19 cellular contexts compared by ENCODE assay signal in the genomic region with DNA sequence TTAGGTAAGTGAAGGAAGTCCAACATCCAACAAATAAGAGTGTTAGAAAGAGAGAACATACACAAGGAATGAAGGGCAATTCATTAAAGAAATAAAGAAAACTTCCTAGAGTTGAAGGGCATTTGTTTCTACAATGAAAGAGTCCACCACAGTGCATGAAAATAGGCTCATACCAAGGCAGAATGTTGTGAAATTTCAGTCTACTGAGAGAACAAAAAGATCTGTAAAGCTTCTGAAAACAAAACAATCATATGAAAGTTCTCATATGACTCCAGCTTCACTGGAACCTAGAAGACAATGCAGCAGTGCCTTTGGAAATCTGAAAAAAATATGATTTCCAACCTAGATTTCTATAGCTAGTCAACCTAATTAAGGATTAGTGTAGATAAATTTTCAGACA. TPM values are rescaled to one million over a fixed set of nuclear protein-coding genes. Genes with fewer than 3 reads are reported as not detected.
DNase-seq lines count a peak whose midpoint lies in the region; ATAC-seq and TF ChIP-seq lines count a peak whose summit lies in the region.
"Had no signal": no experiment of that assay in that cellular context is flagged by ENCODE, and none has a peak within 500 bp of the region (broad histone marks: within the 10 kb centered on the region; RNA-seq: fewer than 3 reads in every experiment).

No MANE protein-coding gene starts in this region.

- H2AFZ ChIP-seq in MM.1S (ENCODE audit: low read length), result no peak overlapping the region

- no peaks in the 10 kb centered on the region for H4K20me1 ChIP-seq in MM.1S (ENCODE audit: insufficient read depth, low read length)

- H3K27ac ChIP-seq in MM.1S (ENCODE audit: low read length), result peak overlapping the region; percentile 11; the same call in 1 of the 2 replicates

- H3K4me3 Mint-ChIP-seq in T-helper 17 cell, result no peak overlapping the region
- no peak overlapping the region for H3K4me3 Mint-ChIP-seq in glutamatergic neuron (ENCODE audit: unreplicated experiment)
- no peak overlapping the region for H3K4me3 Mint-ChIP-seq in stimulated activated naive B cell treated with anti-CD40 and anti-IgM and Interleukin-4, amounts not matched to agents 10 μg/mL and 1 μg/mL and 100 μg/mL, for 72 hours
- H3K4me3 Mint-ChIP-seq in Caco-2 (ENCODE audit: unreplicated experiment), result no peak overlapping the region
- H3K4me3 Mint-ChIP-seq: HFFc6, IgD-negative memory B cell had no signal

- DNase-seq in MM.1S (peak; percentile 26), T-helper 17 cell (no peak), fibroblast of gingiva (ENCODE audit: low read depth) (peak; percentile 23), sciatic nerve (ENCODE audit: low spot score) (no peak), GM10266 (ENCODE audit: extremely low spot score) (no peak), glutamatergic neuron (no peak), Caco-2 (no peak)
- DNase-seq in stimulated activated naive B cell treated with anti-CD40 and anti-IgM and Interleukin-4, amounts not matched to agents 10 μg/mL and 1 μg/mL and 100 μg/mL, for 72 hours, result no peak
- DNase-seq: Calu3; DMS79; HFFc6; Kasumi-1; NCI-H1105 treated with DMSO at 0.1 percent for 48 hours; NCI-H187 treated with DMSO at 0.1 percent for 48 hours; NCI-H526 treated with DMSO at 0.1 percent for 48 hours; NK-92 treated with Interleukin-12 subunit alpha and Interleukin-12 subunit beta, amount 100 ng/mL, for 24 hours; SHP77 treated with DMSO at 0.1 percent for 48 hours had no signal

- no peaks in the 10 kb centered on the region for H3K9me2 ChIP-seq in MM.1S (replicated peaks; ENCODE audit: insufficient read depth, low read length)

- H3K4me1 Mint-ChIP-seq in T-helper 17 cell (peaks cover 9% of the 10 kb centered on the region), glutamatergic neuron (ENCODE audit: low read depth, unreplicated experiment) (no peaks in the 10 kb centered on the region), Caco-2 (ENCODE audit: low read depth, unreplicated experiment) (no peaks in the 10 kb centered on the region)
- no peaks in the 10 kb centered on the region for H3K4me1 Mint-ChIP-seq in stimulated activated naive B cell treated with anti-CD40 and anti-IgM and Interleukin-4, amounts not matched to agents 10 μg/mL and 1 μg/mL and 100 μg/mL, for 72 hours
- H3K4me1 Mint-ChIP-seq: IgD-negative memory B cell had no signal

- peak overlapping the region; percentile 53 for H3K27ac Mint-ChIP-seq in T-helper 17 cell
- no peak overlapping the region for H3K27ac Mint-ChIP-seq in glutamatergic neuron (ENCODE audit: unreplicated experiment)
- no peak overlapping the region for H3K27ac Mint-ChIP-seq in stimulated activated naive B cell treated with anti-CD40 and anti-IgM and Interleukin-4, amounts not matched to agents 10 μg/mL and 1 μg/mL and 100 μg/mL, for 72 hours
- H3K27ac Mint-ChIP-seq in Caco-2 (ENCODE audit: unreplicated experiment), result no peak overlapping the region
- H3K27ac Mint-ChIP-seq: HFFc6 had no signal

- H3K4me1 ChIP-seq in MM.1S (ENCODE audit: low read length) (peaks cover 11% of the 10 kb centered on the region), Caco-2 (no peaks in the 10 kb centered on the region)

- H3K36me3 Mint-ChIP-seq in T-helper 17 cell (ENCODE audit: low read depth) (no peaks in the 10 kb centered on the region), glutamatergic neuron (ENCODE audit: unreplicated experiment) (no peaks in the 10 kb centered on the region), Caco-2 (ENCODE audit: insufficient read depth, unreplicated experiment) (no peaks in the 10 kb centered on the region)
- H3K36me3 Mint-ChIP-seq in stimulated activated naive B cell treated with anti-CD40 and anti-IgM and Interleukin-4, amounts not matched to agents 10 μg/mL and 1 μg/mL and 100 μg/mL, for 72 hours, result no peaks in the 10 kb centered on the region
- H3K36me3 Mint-ChIP-seq: IgD-negative memory B cell had no signal

- H3K9me3 Mint-ChIP-seq in glutamatergic neuron (ENCODE audit: unreplicated experiment) (no peaks in the 10 kb centered on the region), Caco-2 (ENCODE audit: unreplicated experiment) (no peaks in the 10 kb centered on the region)
- H3K9me3 Mint-ChIP-seq in stimulated activated naive B cell treated with anti-CD40 and anti-IgM and Interleukin-4, amounts not matched to agents 10 μg/mL and 1 μg/mL and 100 μg/mL, for 72 hours, result no peaks in the 10 kb centered on the region
- H3K9me3 Mint-ChIP-seq: HFFc6, IgD-negative memory B cell had no signal

- POLR2A ChIA-PET in Caco-2 (lab: Charles Lee), result no interaction called here

- TF ChIP-seq CTCF in MM.1S (IDR thresholded peaks at IDR 0.05; ENCODE audit: low read length) (no peak), GM10266 (IDR thresholded peaks at IDR 0.05; ENCODE audit: control insufficient read depth, insufficient read depth, low read depth, missing control alignments) (no peak), glutamatergic neuron (IDR thresholded peaks at IDR 0.05; ENCODE audit: partially characterized antibody, unreplicated experiment) (no peak), Caco-2 (IDR thresholded peaks at IDR 0.05; ENCODE audit: insufficient read depth in 1 of 2, low read depth in 1 of 2, low read length in 1 of 2, severe bottlenecking in 1 of 2, unreplicated experiment in 1 of 2) (no peak)

- no TSS peak for BruUV-seq in Caco-2 (replicated peaks; lab: Mats Ljungman, UMichigan)

- H3F3A ChIP-seq in MM.1S (ENCODE audit: insufficient read depth, low read length), result peaks cover 3% of the 10 kb centered on the region

- H3K27me3 Mint-ChIP-seq in T-helper 17 cell (no peaks in the 10 kb centered on the region), glutamatergic neuron (ENCODE audit: unreplicated experiment) (no peaks in the 10 kb centered on the region), Caco-2 (ENCODE audit: insufficient read depth, unreplicated experiment) (peaks cover 4% of the 10 kb centered on the region)
- no peaks in the 10 kb centered on the region for H3K27me3 Mint-ChIP-seq in stimulated activated naive B cell treated with anti-CD40 and anti-IgM and Interleukin-4, amounts not matched to agents 10 μg/mL and 1 μg/mL and 100 μg/mL, for 72 hours
- H3K27me3 Mint-ChIP-seq: IgD-negative memory B cell had no signal

- no peaks in the 10 kb centered on the region for H3K9me3 ChIP-seq in MM.1S (replicated peaks; ENCODE audit: insufficient read depth, low read length)
- H3K9me3 ChIP-seq in T-helper 17 cell (ENCODE audit: control insufficient read depth, low read length, poor library complexity, severe bottlenecking), result no peaks in the 10 kb centered on the region
- H3K9me3 ChIP-seq in Caco-2, result no peaks in the 10 kb centered on the region

- no peak overlapping the region for H3K9ac ChIP-seq in MM.1S (ENCODE audit: low read length)

- no peak for ATAC-seq in T-helper 17 cell
- ATAC-seq in sciatic nerve, result peak; percentile 95
- ATAC-seq in stimulated activated naive B cell treated with anti-CD40 and anti-IgM and Interleukin-4, amounts not matched to agents 10 μg/mL and 1 μg/mL and 100 μg/mL, for 72 hours (replicated peaks), result no peak

- CTCF ChIA-PET in Caco-2 (lab: Charles Lee), result no interaction called here

- intact Hi-C loops in sciatic nerve (cut with DNase I) (no loop called here), Caco-2 (cut with micrococcal nuclease; ENCODE audit: unreplicated experiment) (no loop called here)

- peak overlapping the region; percentile 5; the same call in 1 of the 2 replicates for H3K4me2 ChIP-seq in MM.1S (ENCODE audit: low read depth, low read length)

- H3K27me3 ChIP-seq in MM.1S (replicated peaks; ENCODE audit: insufficient read depth, low read length), result no peaks in the 10 kb centered on the region
- no peaks in the 10 kb centered on the region; the same call in 1 of the 2 replicates for H3K27me3 ChIP-seq in Caco-2 (replicated peaks; ENCODE audit: control insufficient read depth, insufficient read depth, low read length)

- no peaks in the 10 kb centered on the region for H3K79me2 ChIP-seq in MM.1S (ENCODE audit: low read length)

- H3K36me3 ChIP-seq in MM.1S (replicated peaks; ENCODE audit: insufficient read depth, low read length), result no peaks in the 10 kb centered on the region
- H3K36me3 ChIP-seq in Caco-2 (ENCODE audit: control insufficient read depth, insufficient read depth, low read length), result no peaks in the 10 kb centered on the region

- no peak overlapping the region for H3K4me3 ChIP-seq in MM.1S (ENCODE audit: low read length)
- no peak overlapping the region for H3K4me3 ChIP-seq in Caco-2 (ENCODE audit: low read depth, low read length)

RNA-seq across cellular contexts. Expression of a gene that starts 5.7 kb away (rescaled TPM):
- total RNA-seq in T-helper 17 cell, result not detected
- total RNA-seq in sciatic nerve, result not detected
- total RNA-seq in glutamatergic neuron (ENCODE audit: unreplicated experiment), result not detected
- not detected in 2 replicates for total RNA-seq in Caco-2 (2022)
- total RNA-seq: Calu3, HFFc6, OCI-LY7 had no signal

RNA-seq across cellular contexts. Expression of a gene that starts 59.1 kb away (rescaled TPM):
- total RNA-seq in T-helper 17 cell, result 100 to 1,000 TPM; 304 to 333 TPM
- 45.2 TPM for total RNA-seq in sciatic nerve
- not detected for total RNA-seq in glutamatergic neuron (ENCODE audit: unreplicated experiment)
- total RNA-seq in Caco-2 (2022), result not detected in 2 replicates
- total RNA-seq: Calu3, HFFc6 had no signal

Comparison
In these comparisons a context has a peak if more than half of its experiments do, and no peak if none do; other contexts are left out.
1. DNase-seq: peak in MM.1S (single experiment) and fibroblast of gingiva (single experiment); none in T-helper 17 cell (0 of 3), sciatic nerve (single experiment), GM10266 (single experiment), glutamatergic neuron (single experiment), stimulated activated naive B cell treated with anti-CD40 and anti-IgM and Interleukin-4, amounts not matched to agents 10 μg/mL and 1 μg/mL and 100 μg/mL, for 72 hours (single experiment) and Caco-2 (0 of 2).
2. RNA of a gene that starts 59.1 kb away (total RNA-seq): 304 to 333 TPM in T-helper 17 cell and 45.2 TPM in sciatic nerve (single experiment); not detected in glutamatergic neuron (single experiment) and not detected in Caco-2; every median in the first group is over 10 times any median in the second.